In the genomic region with DNA sequence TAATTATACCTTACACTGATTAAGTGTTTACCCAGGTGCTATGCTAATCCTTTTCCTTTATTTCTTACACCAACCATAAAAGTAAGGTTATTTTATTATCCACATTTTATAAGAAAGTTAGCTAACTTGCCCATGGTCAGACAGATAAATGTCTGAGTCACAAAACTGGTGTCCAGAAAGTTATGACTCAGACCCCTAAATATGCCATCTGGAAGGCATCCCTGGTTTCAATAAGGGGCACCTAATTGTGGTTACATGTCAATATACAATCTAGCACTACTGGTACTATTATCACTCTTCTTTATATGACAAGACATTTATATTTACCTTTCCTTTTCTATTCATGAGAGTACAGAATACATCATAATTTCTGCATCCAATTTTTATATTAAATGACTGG, we compare ENCODE assay signal across 15 cellular contexts.
DNase-seq lines count a peak whose midpoint lies in the region; ATAC-seq, FAIRE-seq and TF ChIP-seq lines count a peak whose summit lies in the region.
"Had no signal": no experiment of that assay in that cellular context is flagged by ENCODE, and none has a peak within 500 bp of the region (broad histone marks: within the 10 kb centered on the region; RNA-seq: fewer than 3 reads in every experiment).

No MANE protein-coding gene starts in this region.

- POLR2A ChIA-PET in IMR-90 (lab: Charles Lee; ENCODE audit: unreplicated experiment), result no interaction called here

- DNase-seq in COLO829 (ENCODE audit: low spot score), result peak; percentile 21
- peak; percentile 51 for DNase-seq in IMR-90
- DNase-seq in bronchial epithelial cell (ENCODE audit: low read depth), result peak; percentile 64
- DNase-seq in kidney epithelial cell (ENCODE audit: low read depth), result peak; percentile 31
- DNase-seq: activated CD8-positive, alpha-beta T cell treated with anti-CD3 and anti-CD28 coated beads, Interleukin-2, amount 10 ng/mL, durations not matched to agents 7 days and 5 days; kidney; posterior cingulate gyrus had no signal

- H3K9ac ChIP-seq in IMR-90 (ENCODE audit: low read depth, low read length), result no peak overlapping the region
- H3K9ac ChIP-seq: BLaER1 treated with 17β-estradiol and CSF1 and Interleukin-3, amounts not matched to agents 10 nM and 100 nM had no signal

- H2AFZ ChIP-seq in IMR-90 (replicated peaks; ENCODE audit: low read length, poor library complexity), result no peak overlapping the region

- H3K79me1 ChIP-seq in IMR-90 (ENCODE audit: low read depth in 1 of 2, low read length in 2 of 2), result no peaks in the 10 kb centered on the region

- no peak for TF ChIP-seq POLR2A in IMR-90 (IDR thresholded peaks at IDR 0.05; ENCODE audit: low read depth, low read length)

- no peak for TF ChIP-seq RAD21 in IMR-90 (IDR thresholded peaks at IDR 0.05; ENCODE audit: low read length)

- H3K56ac ChIP-seq in IMR-90 (ENCODE audit: extremely low read depth, insufficient read depth, low read length), result no peak overlapping the region

- dilution Hi-C loops in IMR-90 (cut with HindIII; ENCODE audit: low sequenced_read_pairs, unreplicated experiment), result no loop called here

- no peak overlapping the region for H3K4ac ChIP-seq in IMR-90 (ENCODE audit: low read depth, low read length)

- no peak overlapping the region for H3K14ac ChIP-seq in IMR-90 (replicated peaks; ENCODE audit: low read depth, low read length)

- H2AK9ac ChIP-seq in IMR-90 (replicated peaks; ENCODE audit: low read depth, low read length, poor library complexity), result no peak overlapping the region

- H3K18ac ChIP-seq in IMR-90 (ENCODE audit: low read depth, low read length), result no peak overlapping the region

- in situ Hi-C loops in IMR-90 (cut with MboI; ENCODE audit: low sequenced_read_pairs), result no loop called here

- no peak overlapping the region for H2BK120ac ChIP-seq in IMR-90 (ENCODE audit: low read depth, low read length)

- no peaks in the 10 kb centered on the region for H3K36me3 ChIP-seq in IMR-90 (ENCODE audit: control insufficient read depth, insufficient read depth, low read length)
- no peaks in the 10 kb centered on the region for H3K36me3 ChIP-seq in bronchial epithelial cell (ENCODE audit: control insufficient read depth, insufficient read depth, low read length)
- H3K36me3 ChIP-seq in kidney epithelial cell (ENCODE audit: control insufficient read depth, insufficient read depth, low read length), result no peaks in the 10 kb centered on the region
- H3K36me3 ChIP-seq: ascending aorta; BLaER1 treated with 17β-estradiol and CSF1 and Interleukin-3, amounts not matched to agents 10 nM and 100 nM; suprapubic skin had no signal

- no peak overlapping the region for H3K27ac ChIP-seq in IMR-90 (ENCODE audit: insufficient read depth, low read length)
- H3K27ac ChIP-seq: ascending aorta; BLaER1 treated with 17β-estradiol and CSF1 and Interleukin-3, amounts not matched to agents 10 nM and 100 nM; suprapubic skin had no signal

- H4K5ac ChIP-seq in IMR-90 (ENCODE audit: low read depth, low read length), result no peak overlapping the region

- intact Hi-C loops in IMR-90 (cut with micrococcal nuclease), result no loop called here

- H4K8ac ChIP-seq in IMR-90 (ENCODE audit: low read depth in 2 of 2, low read length in 2 of 2), result no peak overlapping the region

- no peaks in the 10 kb centered on the region for H3K27me3 ChIP-seq in IMR-90 (ENCODE audit: control insufficient read depth, insufficient read depth, low read length)
- H3K27me3 ChIP-seq in bronchial epithelial cell (ENCODE audit: control insufficient read depth, insufficient read depth, low read length), result no peaks in the 10 kb centered on the region
- H3K27me3 ChIP-seq in kidney epithelial cell (ENCODE audit: control insufficient read depth, insufficient read depth, low read length), result no peaks in the 10 kb centered on the region
- H3K27me3 ChIP-seq: ascending aorta; BLaER1 treated with 17β-estradiol and CSF1 and Interleukin-3, amounts not matched to agents 10 nM and 100 nM; suprapubic skin had no signal

- H4K91ac ChIP-seq in IMR-90 (ENCODE audit: insufficient read depth, low read depth, low read length), result no peak overlapping the region

- no peak overlapping the region for H3K4me2 ChIP-seq in IMR-90 (ENCODE audit: low read depth, low read length)
- H3K4me2 ChIP-seq: BLaER1 treated with 17β-estradiol and CSF1 and Interleukin-3, amounts not matched to agents 10 nM and 100 nM had no signal

- ATAC-seq in IMR-90 (ENCODE audit: low read depth), result no peak; the same call in 1 of the 2 replicates
- no peak for ATAC-seq in GM21717 (IDR thresholded peaks at IDR 0.05; ENCODE audit: unreplicated experiment)
- ATAC-seq in GM19467 (IDR thresholded peaks at IDR 0.05; ENCODE audit: unreplicated experiment), result no peak
- ATAC-seq in GM19035 (IDR thresholded peaks at IDR 0.05; ENCODE audit: unreplicated experiment), result no peak
- ATAC-seq in HG03135 (IDR thresholded peaks at IDR 0.05; ENCODE audit: unreplicated experiment), result no peak
- ATAC-seq: activated CD8-positive, alpha-beta T cell treated with anti-CD3 and anti-CD28 coated beads, Interleukin-2, amount 10 ng/mL, durations not matched to agents 7 days and 5 days had no signal

- no peaks in the 10 kb centered on the region for H3K9me1 ChIP-seq in IMR-90 (ENCODE audit: insufficient read depth, low read length)

- H3K4me1 ChIP-seq in IMR-90 (ENCODE audit: control insufficient read depth, insufficient read depth, low read length), result no peaks in the 10 kb centered on the region
- H3K4me1 ChIP-seq: ascending aorta; BLaER1 treated with 17β-estradiol and CSF1 and Interleukin-3, amounts not matched to agents 10 nM and 100 nM had no signal

- no peak for FAIRE-seq in bronchial epithelial cell (lab: Jason Lieb, UNC)
- FAIRE-seq: GM12892 had no signal

- H3K23ac ChIP-seq in IMR-90 (ENCODE audit: low read depth, low read length), result no peak overlapping the region

- no peak for TF ChIP-seq CTCF in IMR-90 (conservative IDR thresholded peaks at IDR 0.05; ENCODE audit: low read depth, low read length)
- no peak for TF ChIP-seq CTCF in bronchial epithelial cell (IDR thresholded peaks at IDR 0.05; ENCODE audit: insufficient read depth, low read length, severe bottlenecking)
- TF ChIP-seq CTCF in kidney epithelial cell (IDR thresholded peaks at IDR 0.05; ENCODE audit: insufficient read depth, low read length, poor library complexity, severe bottlenecking), result no peak

- H4K20me1 ChIP-seq in IMR-90 (ENCODE audit: insufficient read depth, low read length), result no peaks in the 10 kb centered on the region
- H4K20me1 ChIP-seq: BLaER1 treated with 17β-estradiol and CSF1 and Interleukin-3, amounts not matched to agents 10 nM and 100 nM had no signal

- no peaks in the 10 kb centered on the region for H3K9me3 ChIP-seq in IMR-90 (ENCODE audit: control insufficient read depth, insufficient read depth, low read length)
- H3K9me3 ChIP-seq: ascending aorta; BLaER1 treated with 17β-estradiol and CSF1 and Interleukin-3, amounts not matched to agents 10 nM and 100 nM; suprapubic skin had no signal

- CTCF ChIA-PET in IMR-90 (lab: Yijun Ruan, JAX), result no interaction called here

- H2BK15ac ChIP-seq in IMR-90 (ENCODE audit: low read depth, low read length), result no peak overlapping the region

- H2BK5ac ChIP-seq in IMR-90 (ENCODE audit: low read depth, low read length, poor library complexity, severe bottlenecking), result no peak overlapping the region

- no TSS peak for BruUV-seq in IMR-90 (replicated peaks; lab: Mats Ljungman, UMichigan)

- no peak overlapping the region for H2BK20ac ChIP-seq in IMR-90 (ENCODE audit: low read depth, low read length)

- H2AK5ac ChIP-seq in IMR-90 (ENCODE audit: low read depth, low read length), result no peak overlapping the region

- H3K4me3 ChIP-seq in IMR-90 (ENCODE audit: insufficient read depth, low read depth, low read length) (no peak overlapping the region), bronchial epithelial cell (ENCODE audit: low read depth, low read length) (no peak overlapping the region), kidney epithelial cell (ENCODE audit: low read depth, low read length) (no peak overlapping the region)
- H3K4me3 ChIP-seq: ascending aorta; BLaER1 treated with 17β-estradiol and CSF1 and Interleukin-3, amounts not matched to agents 10 nM and 100 nM; suprapubic skin had no signal

TF ChIP-seq in IMR-90, 13 proteins besides CTCF, POLR2A, EP300 and RAD21:
- no peak for TF ChIP-seq MXI1 (IDR thresholded peaks at IDR 0.05; ENCODE audit: borderline replicate concordance, low read depth, low read length)
- TF ChIP-seq RCOR1 (IDR thresholded peaks at IDR 0.05; ENCODE audit: insufficient replicate concordance, low read length), result no peak
- TF ChIP-seq MAZ (IDR thresholded peaks at IDR 0.05; ENCODE audit: borderline replicate concordance, low read depth, low read length), result no peak
- TF ChIP-seq FOS (IDR thresholded peaks at IDR 0.05; ENCODE audit: low read depth, low read length), result peak; percentile 71
- no peak for TF ChIP-seq RFX5 (IDR thresholded peaks at IDR 0.05; ENCODE audit: low read depth, low read length)
- TF ChIP-seq, protein P1, sequence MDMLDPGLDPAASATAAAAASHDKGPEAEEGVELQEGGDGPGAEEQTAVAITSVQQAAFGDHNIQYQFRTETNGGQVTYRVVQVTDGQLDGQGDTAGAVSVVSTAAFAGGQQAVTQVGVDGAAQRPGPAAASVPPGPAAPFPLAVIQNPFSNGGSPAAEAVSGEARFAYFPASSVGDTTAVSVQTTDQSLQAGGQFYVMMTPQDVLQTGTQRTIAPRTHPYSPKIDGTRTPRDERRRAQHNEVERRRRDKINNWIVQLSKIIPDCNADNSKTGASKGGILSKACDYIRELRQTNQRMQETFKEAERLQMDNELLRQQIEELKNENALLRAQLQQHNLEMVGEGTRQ (IDR thresholded peaks at IDR 0.05; ENCODE audit: low read depth, low read length), result no peak
TF ChIP-seq in IMR-90: peak in this region for 1.
